Comparison of ENCODE assay signal across 23 cellular contexts in the genomic region with DNA sequence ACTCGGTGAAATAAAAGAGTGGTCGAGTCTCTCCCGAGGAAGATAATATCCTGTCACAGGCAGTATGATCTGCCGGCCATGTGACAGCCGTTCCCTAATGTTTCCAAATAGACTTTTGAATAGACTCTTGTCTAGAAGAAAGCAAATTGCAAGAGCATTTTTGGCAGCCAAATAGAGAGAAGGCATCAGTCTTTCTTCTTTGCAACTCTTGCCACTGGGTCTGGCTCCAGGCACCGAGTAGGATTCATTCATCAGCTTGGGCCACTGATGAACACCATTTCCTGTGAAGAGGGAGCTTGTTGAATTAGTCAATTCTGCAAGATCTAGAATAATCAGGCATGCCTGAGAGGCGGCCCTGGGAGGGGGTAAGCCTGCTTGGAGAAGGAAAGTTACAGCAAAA.
DNase-seq lines count a peak whose midpoint lies in the region; ATAC-seq and TF ChIP-seq lines count a peak whose summit lies in the region.
"Had no signal": no experiment of that assay in that cellular context is flagged by ENCODE, and none has a peak within 500 bp of the region (broad histone marks: within the 10 kb centered on the region; RNA-seq: fewer than 3 reads in every experiment).

No MANE protein-coding gene starts in this region.

- peak overlapping the region; percentile 19 for H3K27ac ChIP-seq in left ventricle myocardium inferior (replicated peaks)
- H3K27ac ChIP-seq: parathyroid adenoma had no signal

- H3K27ac Mint-ChIP-seq in nephron: peak overlapping the region; percentile 8 to 49 (median 21)
- H3K27ac Mint-ChIP-seq: CD4-positive, alpha-beta T cell had no signal

- peaks cover 65% of the 10 kb centered on the region for H3K4me1 Mint-ChIP-seq in nephron
- H3K4me1 Mint-ChIP-seq: central memory CD8-positive, alpha-beta T cell had no signal

- no peaks in the 10 kb centered on the region for H3K36me3 Mint-ChIP-seq in nephron (ENCODE audit: low read depth)

- H3K27me3 ChIP-seq in left ventricle myocardium inferior (ENCODE audit: low read depth): peaks cover 7% of the 10 kb centered on the region
- H3K27me3 ChIP-seq: heart left ventricle had no signal

- H3K9me3 Mint-ChIP-seq in nephron: no peaks in the 10 kb centered on the region
- H3K9me3 Mint-ChIP-seq: CD4-positive, alpha-beta T cell; central memory CD8-positive, alpha-beta T cell had no signal

- no peaks in the 10 kb centered on the region for H3K36me3 ChIP-seq in left ventricle myocardium inferior
- H3K36me3 ChIP-seq: heart left ventricle had no signal

- intact Hi-C loops in left ventricle myocardium inferior (cut with micrococcal nuclease) (no loop called here), Right ventricle myocardium superior (cut with DNase I) (no loop called here)

- H3K9me3 ChIP-seq in left ventricle myocardium inferior (replicated peaks): no peaks in the 10 kb centered on the region
- H3K9me3 ChIP-seq: heart left ventricle had no signal

- peaks cover 20% of the 10 kb centered on the region for H3K27me3 Mint-ChIP-seq in nephron (ENCODE audit: low read depth)
- H3K27me3 Mint-ChIP-seq: CD4-positive, alpha-beta T cell; central memory CD8-positive, alpha-beta T cell had no signal

- no peak for TF ChIP-seq CTCF in left ventricle myocardium inferior (IDR thresholded peaks at IDR 0.05; ENCODE audit: borderline replicate concordance)
- no peak for TF ChIP-seq CTCF in nephron (IDR thresholded peaks at IDR 0.05; ENCODE audit: unreplicated experiment in 3 of 3)

- H3K4me3 ChIP-seq in left ventricle myocardium inferior: no peak overlapping the region
- H3K4me3 ChIP-seq: heart left ventricle, skin epidermis had no signal

- DNase-seq in left ventricle myocardium inferior: no peak
- no peak for DNase-seq in Right ventricle myocardium superior
- DNase-seq in cerebellum (ENCODE audit: low spot score): peak; percentile 17
- DNase-seq in DMS 273 treated with DMSO at 0.1 percent for 48 hours (lab: John Stamatoyannopoulos, UW): no peak
- DNase-seq in SKM-1 (lab: John Stamatoyannopoulos, UW; ENCODE audit: unreplicated experiment): no peak
- DNase-seq in AG08395 (ENCODE audit: low spot score): no peak
- DNase-seq: activated CD4-positive, alpha-beta T cell treated with anti-CD3 and anti-CD28 coated beads, Interleukin-2, amount 50 U/mL, for 1 hour; activated CD8-positive, alpha-beta memory T cell treated with anti-CD3 and anti-CD28 coated beads, Interleukin-2, amount 50 U/mL, for 4 hours; activated effector memory CD4-positive, alpha-beta T cell treated with anti-CD3 and anti-CD28 coated beads, Interleukin-2, amount 50 U/mL, for 16 hours; CD4-positive, alpha-beta T cell; effector memory CD4-positive, alpha-beta T cell; KG1; MV-4-11; NCI-H187; NCI-H510A; stimulated activated CD4-positive, alpha-beta T cell treated with anti-CD3 and anti-CD28 coated beads, Interleukin-2, amount 100 ng/mL, for 48 hours had no signal

- ATAC-seq in Right ventricle myocardium superior (ENCODE audit: poor library complexity) (no peak), HG02884 (IDR thresholded peaks at IDR 0.05; ENCODE audit: unreplicated experiment) (no peak)
- ATAC-seq: HCT116, heart left ventricle had no signal

- H3K4me3 Mint-ChIP-seq in nephron: no peak overlapping the region
- H3K4me3 Mint-ChIP-seq: CD4-positive, alpha-beta T cell; central memory CD8-positive, alpha-beta T cell had no signal

- H3K4me1 ChIP-seq in left ventricle myocardium inferior: peaks cover 15% of the 10 kb centered on the region
- H3K4me1 ChIP-seq: parathyroid adenoma had no signal
